ENCODE assay signal across 16 cellular contexts in the genomic region with DNA sequence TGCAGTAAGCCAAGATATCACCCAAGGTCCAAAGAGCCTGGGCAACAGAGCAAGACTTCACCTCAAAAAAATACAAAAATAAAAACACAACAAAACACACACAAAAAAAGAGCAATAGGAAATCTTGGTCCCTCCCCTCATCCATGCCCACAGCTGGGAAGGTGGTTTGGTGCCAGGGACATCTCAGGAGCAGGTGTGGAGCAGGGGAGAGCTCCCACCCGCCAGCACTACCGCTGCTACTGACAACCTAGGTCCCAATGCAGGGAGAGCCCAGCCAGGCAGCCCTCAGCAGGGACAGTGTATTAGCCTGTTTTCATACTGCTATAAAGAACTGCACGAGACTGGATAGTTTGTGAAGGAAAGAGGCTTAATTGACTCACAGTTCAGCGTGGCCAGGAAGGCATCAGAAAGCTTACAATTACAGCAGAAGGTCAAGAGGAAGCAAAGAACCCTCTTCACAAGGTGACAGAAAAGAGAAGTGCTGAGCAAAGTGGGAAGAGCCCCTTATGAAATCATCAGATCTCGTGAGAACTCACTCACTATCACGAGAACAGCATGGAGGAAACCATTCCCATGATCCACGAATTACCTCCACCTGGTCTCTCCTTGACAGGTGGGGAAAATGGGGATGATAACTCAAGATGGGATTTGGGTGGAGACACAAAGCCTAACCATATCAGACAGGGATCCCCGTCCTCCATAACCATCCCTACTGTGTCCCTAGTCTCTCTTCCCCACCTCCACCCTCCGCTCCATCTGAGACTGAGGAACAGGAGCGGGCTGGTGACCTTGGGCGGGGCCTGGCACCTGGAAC.
DNase-seq lines count a peak whose midpoint lies in the region; ATAC-seq and TF ChIP-seq lines count a peak whose summit lies in the region.
"Had no signal": no experiment of that assay in that cellular context is flagged by ENCODE, and none has a peak within 500 bp of the region (broad histone marks: within the 10 kb centered on the region; RNA-seq: fewer than 3 reads in every experiment).

No MANE protein-coding gene starts in this region.

- peak in 1 of 2 donors; percentile 3 for ATAC-seq in natural killer cell treated with Interleukin-12 subunit alpha and Interleukin-12 subunit beta and Interleukin-15 and Interleukin-18, amount 100 ng/mL, for 72 hours
- no peak for ATAC-seq in natural killer cell
- ATAC-seq: gastrocnemius medialis, T-helper 17 cell had no signal

- CTCF ChIA-PET in GM10248 (lab: Yijun Ruan, JAX) = no interaction called here

- H3K36me3 Mint-ChIP-seq in natural killer cell treated with Interleukin-12 subunit alpha and Interleukin-12 subunit beta and Interleukin-15 and Interleukin-18, amount 100 ng/mL, for 72 hours = no peaks in the 10 kb centered on the region
- no peaks in the 10 kb centered on the region for H3K36me3 Mint-ChIP-seq in natural killer cell
- H3K36me3 Mint-ChIP-seq: activated naive CD8-positive, alpha-beta T cell; memory B cell had no signal

- no peaks in the 10 kb centered on the region for H3K4me1 Mint-ChIP-seq in natural killer cell treated with Interleukin-12 subunit alpha and Interleukin-12 subunit beta and Interleukin-15 and Interleukin-18, amount 100 ng/mL, for 72 hours (ENCODE audit: low read depth in 2 of 2)
- H3K4me1 Mint-ChIP-seq in natural killer cell = no peaks in the 10 kb centered on the region
- H3K4me1 Mint-ChIP-seq: stimulated activated effector memory CD8-positive, alpha-beta T cell treated with anti-CD3 and anti-CD28 coated beads, Interleukin-12 subunit alpha, Interleukin-12 subunit beta, amount 100 ng/mL, for 72 hours had no signal

- intact Hi-C loops in natural killer cell (cut with micrococcal nuclease) = no loop called here

- no peak overlapping the region for H3K4me3 Mint-ChIP-seq in natural killer cell treated with Interleukin-12 subunit alpha and Interleukin-12 subunit beta and Interleukin-15 and Interleukin-18, amount 100 ng/mL, for 72 hours
- H3K4me3 Mint-ChIP-seq in natural killer cell = no peak overlapping the region
- H3K4me3 Mint-ChIP-seq: activated naive CD8-positive, alpha-beta T cell; central memory CD8-positive, alpha-beta T cell; memory B cell; stimulated activated effector memory CD8-positive, alpha-beta T cell treated with anti-CD3 and anti-CD28 coated beads, Interleukin-12 subunit alpha, Interleukin-12 subunit beta, amount 100 ng/mL, for 72 hours; T-helper 17 cell had no signal

- peak; percentile 26 for DNase-seq in natural killer cell treated with Interleukin-12 subunit alpha and Interleukin-12 subunit beta and Interleukin-15 and Interleukin-18, amount 100 ng/mL, for 72 hours (ENCODE audit: low spot score)
- no peak for DNase-seq in natural killer cell
- peak; percentile 80 for DNase-seq in NOMO-1 treated with DMSO at 0.1 percent for 48 hours (lab: John Stamatoyannopoulos, UW; ENCODE audit: unreplicated experiment)
- DNase-seq in islet precursor cell = peak; percentile 36
- DNase-seq in stimulated activated CD4-positive, alpha-beta T cell treated with anti-CD3 and anti-CD28 coated beads, Interleukin-4, amount 100 ng/mL, for 1 hour = no peak
- DNase-seq in GM10248 (ENCODE audit: extremely low spot score) = no peak
- DNase-seq in activated CD4-positive, CD25-positive, alpha-beta regulatory T cell (lab: John Stamatoyannopoulos, UW) = no peak
- no peak for DNase-seq in amygdala (lab: John Stamatoyannopoulos, UW)
- DNase-seq: gastrocnemius medialis, NCI-H446 treated with DMSO at 0.1 percent for 48 hours, T-helper 17 cell, upper lobe of left lung had no signal

- peaks cover 8 to 11% of the 10 kb centered on the region in 2 donors for H3K27me3 Mint-ChIP-seq in natural killer cell treated with Interleukin-12 subunit alpha and Interleukin-12 subunit beta and Interleukin-15 and Interleukin-18, amount 100 ng/mL, for 72 hours
- peaks cover 9 to 13% of the 10 kb centered on the region in 2 donors for H3K27me3 Mint-ChIP-seq in natural killer cell (ENCODE audit: low read depth in 2 of 2)

- no peak overlapping the region for H3K27ac Mint-ChIP-seq in natural killer cell treated with Interleukin-12 subunit alpha and Interleukin-12 subunit beta and Interleukin-15 and Interleukin-18, amount 100 ng/mL, for 72 hours
- no peak overlapping the region for H3K27ac Mint-ChIP-seq in natural killer cell
- H3K27ac Mint-ChIP-seq: activated naive CD8-positive, alpha-beta T cell; memory B cell; stimulated activated effector memory CD8-positive, alpha-beta T cell treated with anti-CD3 and anti-CD28 coated beads, Interleukin-12 subunit alpha, Interleukin-12 subunit beta, amount 100 ng/mL, for 72 hours; T-helper 17 cell had no signal

- H3K9me3 Mint-ChIP-seq in natural killer cell treated with Interleukin-12 subunit alpha and Interleukin-12 subunit beta and Interleukin-15 and Interleukin-18, amount 100 ng/mL, for 72 hours = no peaks in the 10 kb centered on the region
- no peaks in the 10 kb centered on the region for H3K9me3 Mint-ChIP-seq in natural killer cell
- H3K9me3 Mint-ChIP-seq: central memory CD8-positive, alpha-beta T cell; memory B cell; stimulated activated effector memory CD8-positive, alpha-beta T cell treated with anti-CD3 and anti-CD28 coated beads, Interleukin-12 subunit alpha, Interleukin-12 subunit beta, amount 100 ng/mL, for 72 hours had no signal

- TF ChIP-seq CTCF in natural killer cell (IDR thresholded peaks at IDR 0.05) (no peak), GM10248 (IDR thresholded peaks at IDR 0.05; ENCODE audit: control extremely low read depth, extremely low read depth, low read depth, missing control alignments) (no peak)

- POLR2A ChIA-PET in GM10248 (lab: Yijun Ruan, JAX) = no interaction called here

Comparison
In these comparisons a context has a peak if more than half of its experiments do, and no peak if none do; other contexts are left out.
1. DNase-seq: peak in natural killer cell treated with Interleukin-12 subunit alpha and Interleukin-12 subunit beta and Interleukin-15 and Interleukin-18, amount 100 ng/mL, for 72 hours (single experiment), NOMO-1 treated with DMSO at 0.1 percent for 48 hours (single experiment) and islet precursor cell (single experiment); none in natural killer cell (single experiment), stimulated activated CD4-positive, alpha-beta T cell treated with anti-CD3 and anti-CD28 coated beads, Interleukin-4, amount 100 ng/mL, for 1 hour (single experiment), GM10248 (single experiment), activated CD4-positive, CD25-positive, alpha-beta regulatory T cell (0 of 4) and amygdala (0 of 56).